In the genomic region with DNA sequence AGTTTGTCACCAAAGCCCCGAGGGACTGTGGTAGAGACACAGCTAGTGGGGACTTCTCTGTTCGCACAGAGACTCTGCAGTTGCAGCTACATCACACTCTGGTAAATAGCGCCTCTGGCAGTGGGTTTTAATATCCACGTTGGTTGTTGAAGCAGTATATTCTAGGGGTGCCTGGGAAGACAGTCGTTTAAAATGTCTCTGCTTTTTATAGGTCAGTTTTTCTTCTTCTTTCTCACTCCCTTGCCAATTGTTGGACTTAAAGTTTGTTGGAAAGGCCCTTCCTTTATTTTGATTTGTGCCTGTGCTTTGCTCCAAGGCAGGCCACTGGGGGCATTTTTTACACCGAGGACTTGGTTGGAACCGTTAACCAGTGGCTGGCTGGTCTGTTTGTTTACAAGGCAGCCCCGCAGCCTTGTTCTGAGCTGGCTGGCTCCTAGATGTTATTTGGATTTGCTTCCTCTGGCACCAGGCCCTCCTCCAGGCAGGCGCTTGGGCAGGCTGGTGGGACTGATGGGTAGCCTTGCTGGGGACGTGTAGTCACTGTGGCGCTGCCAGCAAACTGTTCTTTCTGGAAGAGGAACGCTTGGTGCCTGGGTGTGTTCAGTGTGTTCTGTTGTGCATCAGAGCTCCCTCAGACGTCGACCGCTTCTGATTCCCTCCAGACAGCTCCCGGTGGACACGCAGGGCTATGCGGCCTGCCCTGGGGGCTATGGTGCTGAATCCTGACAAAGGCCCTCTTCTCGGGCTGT, we compare ENCODE assay signal across 1 cellular context.
TF ChIP-seq lines count a peak whose summit lies in the region.

No MANE protein-coding gene starts in this region.

TF ChIP-seq in SK-N-SH, 30 proteins besides CTCF, POLR2A, EP300 and RAD21 (continued from another document):
- TF ChIP-seq, protein P1, sequence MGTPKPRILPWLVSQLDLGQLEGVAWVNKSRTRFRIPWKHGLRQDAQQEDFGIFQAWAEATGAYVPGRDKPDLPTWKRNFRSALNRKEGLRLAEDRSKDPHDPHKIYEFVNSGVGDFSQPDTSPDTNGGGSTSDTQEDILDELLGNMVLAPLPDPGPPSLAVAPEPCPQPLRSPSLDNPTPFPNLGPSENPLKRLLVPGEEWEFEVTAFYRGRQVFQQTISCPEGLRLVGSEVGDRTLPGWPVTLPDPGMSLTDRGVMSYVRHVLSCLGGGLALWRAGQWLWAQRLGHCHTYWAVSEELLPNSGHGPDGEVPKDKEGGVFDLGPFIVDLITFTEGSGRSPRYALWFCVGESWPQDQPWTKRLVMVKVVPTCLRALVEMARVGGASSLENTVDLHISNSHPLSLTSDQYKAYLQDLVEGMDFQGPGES (IDR thresholded peaks at IDR 0.05; ENCODE audit: low read depth, low read length) = no peak
- TF ChIP-seq RFX5 (IDR thresholded peaks at IDR 0.05; ENCODE audit: low read length) (no peak), FOXM1 (IDR thresholded peaks at IDR 0.05; ENCODE audit: low read depth) (no peak), EZH2phosphoT487 (IDR thresholded peaks at IDR 0.05; ENCODE audit: borderline replicate concordance, low read depth) (no peak), NRF1 (IDR thresholded peaks at IDR 0.05; ENCODE audit: low read depth, low read length) (no peak), RXRA (IDR thresholded peaks at IDR 0.05; ENCODE audit: borderline replicate concordance, low read depth) (no peak), GABPA (IDR thresholded peaks at IDR 0.05; ENCODE audit: low read depth) (no peak), SMC3 (IDR thresholded peaks at IDR 0.05; ENCODE audit: low read depth, low read length) (no peak), TCF12 (IDR thresholded peaks at IDR 0.05) (no peak), POLR2AphosphoS5 (IDR thresholded peaks at IDR 0.05; ENCODE audit: low read depth, low read length) (no peak), NFIC (IDR thresholded peaks at IDR 0.05; ENCODE audit: borderline replicate concordance) (no peak), YY1 (IDR thresholded peaks at IDR 0.05; ENCODE audit: low read depth) (no peak)
- TF ChIP-seq, protein P2, sequence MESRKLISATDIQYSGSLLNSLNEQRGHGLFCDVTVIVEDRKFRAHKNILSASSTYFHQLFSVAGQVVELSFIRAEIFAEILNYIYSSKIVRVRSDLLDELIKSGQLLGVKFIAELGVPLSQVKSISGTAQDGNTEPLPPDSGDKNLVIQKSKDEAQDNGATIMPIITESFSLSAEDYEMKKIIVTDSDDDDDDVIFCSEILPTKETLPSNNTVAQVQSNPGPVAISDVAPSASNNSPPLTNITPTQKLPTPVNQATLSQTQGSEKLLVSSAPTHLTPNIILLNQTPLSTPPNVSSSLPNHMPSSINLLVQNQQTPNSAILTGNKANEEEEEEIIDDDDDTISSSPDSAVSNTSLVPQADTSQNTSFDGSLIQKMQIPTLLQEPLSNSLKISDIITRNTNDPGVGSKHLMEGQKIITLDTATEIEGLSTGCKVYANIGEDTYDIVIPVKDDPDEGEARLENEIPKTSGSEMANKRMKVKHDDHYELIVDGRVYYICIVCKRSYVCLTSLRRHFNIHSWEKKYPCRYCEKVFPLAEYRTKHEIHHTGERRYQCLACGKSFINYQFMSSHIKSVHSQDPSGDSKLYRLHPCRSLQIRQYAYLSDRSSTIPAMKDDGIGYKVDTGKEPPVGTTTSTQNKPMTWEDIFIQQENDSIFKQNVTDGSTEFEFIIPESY (IDR thresholded peaks at IDR 0.05; ENCODE audit: borderline replicate concordance, low read depth) = no peak
- TF ChIP-seq, protein P3, sequence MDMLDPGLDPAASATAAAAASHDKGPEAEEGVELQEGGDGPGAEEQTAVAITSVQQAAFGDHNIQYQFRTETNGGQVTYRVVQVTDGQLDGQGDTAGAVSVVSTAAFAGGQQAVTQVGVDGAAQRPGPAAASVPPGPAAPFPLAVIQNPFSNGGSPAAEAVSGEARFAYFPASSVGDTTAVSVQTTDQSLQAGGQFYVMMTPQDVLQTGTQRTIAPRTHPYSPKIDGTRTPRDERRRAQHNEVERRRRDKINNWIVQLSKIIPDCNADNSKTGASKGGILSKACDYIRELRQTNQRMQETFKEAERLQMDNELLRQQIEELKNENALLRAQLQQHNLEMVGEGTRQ (IDR thresholded peaks at IDR 0.05; ENCODE audit: borderline replicate concordance, low read depth, low read length) = no peak
- TF ChIP-seq, protein P4, sequence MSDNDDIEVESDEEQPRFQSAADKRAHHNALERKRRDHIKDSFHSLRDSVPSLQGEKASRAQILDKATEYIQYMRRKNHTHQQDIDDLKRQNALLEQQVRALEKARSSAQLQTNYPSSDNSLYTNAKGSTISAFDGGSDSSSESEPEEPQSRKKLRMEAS (IDR thresholded peaks at IDR 0.05; ENCODE audit: low read depth) = no peak
